In the genomic region with DNA sequence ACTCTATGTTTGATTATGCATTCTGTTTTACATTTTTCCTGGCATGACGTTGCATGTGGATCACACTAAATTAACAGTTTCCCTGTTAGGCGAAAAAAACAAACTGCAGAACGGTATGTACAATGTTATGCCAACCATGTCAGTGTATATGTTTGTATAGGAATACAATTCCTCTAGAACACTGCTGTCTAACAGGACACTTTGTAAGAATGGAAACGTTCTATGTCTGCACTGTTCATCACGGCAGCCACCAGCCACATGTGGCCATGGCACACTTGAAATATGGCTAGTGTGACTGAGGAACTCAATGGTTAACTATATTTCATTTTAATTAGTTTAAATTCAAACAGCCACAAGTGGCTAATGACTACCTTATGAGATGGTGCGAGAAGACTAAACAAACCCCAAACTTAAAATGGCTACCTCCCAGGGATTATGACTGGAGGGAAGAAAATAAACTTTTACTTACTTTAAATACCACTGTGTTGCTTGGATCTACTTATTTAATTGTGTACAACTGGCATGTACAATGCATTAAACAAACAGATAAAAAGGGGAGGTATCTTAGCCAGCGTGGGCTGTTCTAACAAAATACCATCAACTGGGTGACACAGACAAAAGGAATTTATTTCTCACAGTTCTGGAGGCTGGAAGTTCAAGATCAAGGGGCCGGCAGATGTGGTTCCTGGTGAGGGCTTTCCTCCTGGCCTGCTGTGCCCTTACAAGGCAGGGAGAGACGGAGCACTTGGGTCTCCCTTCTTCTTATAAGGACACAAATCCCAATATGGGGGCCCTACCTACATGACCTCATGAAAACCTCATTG, we compare ENCODE assay signal across 14 cellular contexts.
A peak's percentile ranks its signal among the peaks of the same experiment; 100 is the strongest.
DNase-seq lines count a peak whose midpoint lies in the region; ATAC-seq and TF ChIP-seq lines count a peak whose summit lies in the region.
"Had no signal": no experiment of that assay in that cellular context is flagged by ENCODE, and none has a peak within 500 bp of the region (broad histone marks: within the 10 kb centered on the region; RNA-seq: fewer than 3 reads in every experiment).

No MANE protein-coding gene starts in this region.

- H3K4me3 ChIP-seq in lower lobe of right lung, result no peak overlapping the region
- H3K4me3 ChIP-seq: stomach had no signal

- no peak for ATAC-seq in activated naive CD8-positive, alpha-beta T cell treated with anti-CD3 and anti-CD28 coated beads, Interleukin-2, amount 50 U/mL, for 24 hours
- ATAC-seq in lower lobe of right lung (no peak), GM21825 (IDR thresholded peaks at IDR 0.05; ENCODE audit: unreplicated experiment) (no peak)

- CTCF ChIA-PET in HEK293T (lab: Yijun Ruan, JAX), result no interaction called here

- DNase-seq in AG08396 (ENCODE audit: low spot score) (peak; percentile 36), HEK293T (ENCODE audit: extremely low spot score) (no peak), iris pigment epithelial cell (ENCODE audit: low read depth) (peak; percentile 81), lower lobe of right lung (no peak), cerebellar nuclear complex (lab: John Stamatoyannopoulos, UW) (no peak), NCI-H2029 (lab: John Stamatoyannopoulos, UW) (no peak)
- no peak for DNase-seq in activated naive CD8-positive, alpha-beta T cell treated with anti-CD3 and anti-CD28 coated beads, Interleukin-2, amount 50 U/mL, for 24 hours
- DNase-seq: activated naive CD4-positive, alpha-beta T cell; effector CD8-positive, alpha-beta T cell; NCI-H1436 treated with DMSO at 0.1 percent for 48 hours; stimulated activated CD4-positive, alpha-beta T cell treated with anti-CD3 and anti-CD28 coated beads, Interleukin-15, amount 100 ng/mL, for 24 hours; stomach had no signal

- POLR2A ChIA-PET in HEK293T (lab: Yijun Ruan, JAX), result no interaction called here

- H3K27ac ChIP-seq in lower lobe of right lung, result no peak overlapping the region
- H3K27ac ChIP-seq: HL-60 had no signal

- H3K27me3 Mint-ChIP-seq in activated naive CD8-positive, alpha-beta T cell treated with anti-CD3 and anti-CD28 coated beads, Interleukin-2, amount 50 U/mL, for 24 hours, result no peaks in the 10 kb centered on the region

- H3K36me3 ChIP-seq in lower lobe of right lung, result no peaks in the 10 kb centered on the region

- H3K9me3 Mint-ChIP-seq in activated naive CD8-positive, alpha-beta T cell treated with anti-CD3 and anti-CD28 coated beads, Interleukin-2, amount 50 U/mL, for 24 hours, result no peaks in the 10 kb centered on the region

- H3K36me3 Mint-ChIP-seq in activated naive CD8-positive, alpha-beta T cell treated with anti-CD3 and anti-CD28 coated beads, Interleukin-2, amount 50 U/mL, for 24 hours (ENCODE audit: low read depth), result peaks cover 8% of the 10 kb centered on the region

- peaks cover 70% of the 10 kb centered on the region for H3K4me1 ChIP-seq in lower lobe of right lung

- H3K4me1 Mint-ChIP-seq in activated naive CD8-positive, alpha-beta T cell treated with anti-CD3 and anti-CD28 coated beads, Interleukin-2, amount 50 U/mL, for 24 hours, result peaks cover 88% of the 10 kb centered on the region

- peak overlapping the region; percentile 17 for H3K27ac Mint-ChIP-seq in activated naive CD8-positive, alpha-beta T cell treated with anti-CD3 and anti-CD28 coated beads, Interleukin-2, amount 50 U/mL, for 24 hours

- intact Hi-C loops in lower lobe of right lung (cut with DNase I), result no loop called here

- no peak for TF ChIP-seq CTCF in lower lobe of right lung (IDR thresholded peaks at IDR 0.05)

- no peaks in the 10 kb centered on the region for H3K27me3 ChIP-seq in lower lobe of right lung (ENCODE audit: low read depth)
- H3K27me3 ChIP-seq: stomach had no signal

- H3K9me3 ChIP-seq in lower lobe of right lung, result no peaks in the 10 kb centered on the region
- H3K9me3 ChIP-seq: stomach had no signal

- H3K4me3 Mint-ChIP-seq in activated naive CD8-positive, alpha-beta T cell treated with anti-CD3 and anti-CD28 coated beads, Interleukin-2, amount 50 U/mL, for 24 hours, result no peak overlapping the region

TF ChIP-seq in HEK293T, 16 proteins besides CTCF, POLR2A, EP300 and RAD21:
- TF ChIP-seq, protein P1, sequence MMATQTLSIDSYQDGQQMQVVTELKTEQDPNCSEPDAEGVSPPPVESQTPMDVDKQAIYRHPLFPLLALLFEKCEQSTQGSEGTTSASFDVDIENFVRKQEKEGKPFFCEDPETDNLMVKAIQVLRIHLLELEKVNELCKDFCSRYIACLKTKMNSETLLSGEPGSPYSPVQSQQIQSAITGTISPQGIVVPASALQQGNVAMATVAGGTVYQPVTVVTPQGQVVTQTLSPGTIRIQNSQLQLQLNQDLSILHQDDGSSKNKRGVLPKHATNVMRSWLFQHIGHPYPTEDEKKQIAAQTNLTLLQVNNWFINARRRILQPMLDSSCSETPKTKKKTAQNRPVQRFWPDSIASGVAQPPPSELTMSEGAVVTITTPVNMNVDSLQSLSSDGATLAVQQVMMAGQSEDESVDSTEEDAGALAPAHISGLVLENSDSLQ (IDR thresholded peaks at IDR 0.05), result peak; percentile 23; the same call in 1 of the 2 replicates
- no peak for TF ChIP-seq FOXK2 (IDR thresholded peaks at IDR 0.05)

Comparison
In these comparisons a context has a peak if more than half of its experiments do, and no peak if none do; other contexts are left out.
1. DNase-seq: peak in AG08396 (single experiment) and iris pigment epithelial cell (single experiment); none in HEK293T (single experiment), activated naive CD8-positive, alpha-beta T cell treated with anti-CD3 and anti-CD28 coated beads, Interleukin-2, amount 50 U/mL, for 24 hours (single experiment), lower lobe of right lung (single experiment), cerebellar nuclear complex (0 of 2) and NCI-H2029 (single experiment).